In genomic region chr2:222944971-222945740, GRCh38 we compare ENCODE assay signal across 12 cellular contexts.
"Had no signal": no experiment of that assay in that cellular context is flagged by ENCODE, and none has a peak within 500 bp of the region (broad histone marks: within the 10 kb centered on the region; RNA-seq: fewer than 3 reads in every experiment).

No MANE protein-coding gene starts in this region.

- H3K27ac ChIP-seq: gastroesophageal sphincter, upper lobe of right lung, VCaP had no signal

- ATAC-seq: activated CD8-positive, alpha-beta T cell treated with anti-CD3 and anti-CD28 coated beads for 36 hours; activated T-cell treated with anti-CD3 and anti-CD28 coated beads, Interleukin-2, amount 50 U/mL, for 4 hours; gastroesophageal sphincter; heart right ventricle; mucosa of descending colon; natural killer cell; right cardiac atrium; stimulated activated naive CD8-positive, alpha-beta T cell treated with anti-CD3 and anti-CD28 coated beads, Interleukin-15, amount 100 ng/mL, for 72 hours; upper lobe of right lung had no signal

- H3K4me1 ChIP-seq: upper lobe of right lung had no signal

- H3K9me3 ChIP-seq: gastroesophageal sphincter, heart right ventricle, mucosa of descending colon, upper lobe of right lung had no signal

- DNase-seq: activated CD8-positive, alpha-beta T cell treated with anti-CD3 and anti-CD28 coated beads for 36 hours; activated effector memory CD4-positive, alpha-beta T cell treated with Interleukin-2 at 50 U/mL for 16 hours; activated T-cell treated with anti-CD3 and anti-CD28 coated beads, Interleukin-2, amount 50 U/mL, for 4 hours; erythroblast; heart right ventricle; mucosa of descending colon; natural killer cell; right cardiac atrium; stimulated activated naive CD8-positive, alpha-beta T cell treated with anti-CD3 and anti-CD28 coated beads, Interleukin-15, amount 100 ng/mL, for 72 hours; upper lobe of right lung had no signal

- H3K4me3 ChIP-seq: gastroesophageal sphincter, heart right ventricle, mucosa of descending colon, upper lobe of right lung had no signal

- H3K27me3 ChIP-seq: gastroesophageal sphincter, heart right ventricle, upper lobe of right lung had no signal
